ENCODE assay signal across 8 cellular contexts in the genomic region with DNA sequence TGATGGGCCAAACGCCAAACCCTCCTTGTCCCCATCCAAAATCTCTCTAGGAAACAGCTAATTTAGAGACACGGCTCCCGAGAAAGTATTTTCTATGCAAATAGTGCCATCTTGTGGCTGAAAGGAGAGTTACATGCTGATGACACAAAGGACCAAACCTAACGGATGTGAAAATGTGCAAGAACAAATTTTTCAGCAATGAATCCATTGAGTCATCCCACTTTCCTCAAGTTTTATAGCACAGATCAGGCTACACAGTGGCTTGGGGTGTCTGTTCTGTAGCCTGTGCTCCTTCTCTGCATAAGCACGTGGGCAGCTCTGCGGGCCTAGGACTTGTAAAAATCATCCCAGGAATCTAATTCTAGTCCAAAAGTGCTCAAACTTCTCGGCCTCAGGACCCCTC.
A peak's percentile ranks its signal among the peaks of the same experiment; 100 is the strongest.
DNase-seq lines count a peak whose midpoint lies in the region; ATAC-seq, FAIRE-seq and TF ChIP-seq lines count a peak whose summit lies in the region.

No MANE protein-coding gene starts in this region.

- no peak overlapping the region for H3K4me2 ChIP-seq in parathyroid adenoma (ENCODE audit: low read length)

- H3K27ac ChIP-seq in KOPT-K1 (ENCODE audit: low read depth, low read length, poor library complexity, severe bottlenecking) = peak overlapping the region; percentile 21
- no peak overlapping the region for H3K27ac ChIP-seq in parathyroid adenoma

- TF ChIP-seq CTCF in parathyroid adenoma (IDR thresholded peaks at IDR 0.05) = peak; percentile 81

- no peak overlapping the region for H3K4me3 ChIP-seq in parathyroid adenoma (ENCODE audit: low read depth, low read length)

- peak; percentile 78 for DNase-seq in ACHN
- peak; percentile 20 for DNase-seq in GM12892 (ENCODE audit: insufficient read length)
- DNase-seq in RCC 7860 (ENCODE audit: low spot score) = peak; percentile 44
- peak; percentile 24 for DNase-seq in activated naive CD4-positive, alpha-beta T cell treated with anti-CD3 and anti-CD28 coated beads, Interleukin-2, amount 50 U/mL, for 16 hours
- DNase-seq in glomerular endothelial cell (ENCODE audit: extremely low read depth, low read depth, low spot score) = peak; percentile 39

- in situ Hi-C loops in ACHN (cut with HindIII; ENCODE audit: low pct_ligation_motif_present, low pct_unique_long_range_greater_than_20kb, low sequenced_read_pairs) = no loop called here

- H3K9ac ChIP-seq in parathyroid adenoma = no peak overlapping the region

- no peak for ATAC-seq in GM19324 (IDR thresholded peaks at IDR 0.05; ENCODE audit: low FRiP score, unreplicated experiment)

- FAIRE-seq in GM12892 (lab: Jason Lieb, UNC) (peak; percentile 70), RCC 7860 (lab: Jason Lieb, UNC) (peak; percentile 73)

- no peaks in the 10 kb centered on the region for H3K27me3 ChIP-seq in parathyroid adenoma (ENCODE audit: control insufficient read depth, insufficient read depth, low read length)

- no peaks in the 10 kb centered on the region for H3K79me2 ChIP-seq in parathyroid adenoma

- H3K4me1 ChIP-seq in parathyroid adenoma = no peaks in the 10 kb centered on the region

- no peak overlapping the region for H2AFZ ChIP-seq in parathyroid adenoma

- H3K9me3 ChIP-seq in KOPT-K1 (ENCODE audit: insufficient read depth, low read length, poor library complexity, severe bottlenecking) (no peaks in the 10 kb centered on the region), parathyroid adenoma (ENCODE audit: control insufficient read depth, low read length) (no peaks in the 10 kb centered on the region)

- H3K36me3 ChIP-seq in KOPT-K1 (ENCODE audit: insufficient read depth, low read length) (peaks cover 14% of the 10 kb centered on the region), parathyroid adenoma (ENCODE audit: control insufficient read depth, insufficient read depth, low read length) (no peaks in the 10 kb centered on the region)

- TF ChIP-seq POLR2A in GM12892 (IDR thresholded peaks at IDR 0.05; ENCODE audit: low read depth, low read length) = no peak

Comparison
In these comparisons a context has a peak if more than half of its experiments do, and no peak if none do; other contexts are left out.
1. DNase-seq: peak in every context shown above with its lines; median percentile 78 in ACHN; 44 in RCC 7860; 39 in glomerular endothelial cell; 24 in activated naive CD4-positive, alpha-beta T cell treated with anti-CD3 and anti-CD28 coated beads, Interleukin-2, amount 50 U/mL, for 16 hours; 20 in GM12892.